In genomic region chr20:61263084-61263695, GRCh38 we compare ENCODE assay signal across 8 cellular contexts. TPM values are rescaled to one million over a fixed set of nuclear protein-coding genes. Genes with fewer than 3 reads are reported as not detected.
A peak's percentile ranks its signal among the peaks of the same experiment; 100 is the strongest.
DNase-seq lines count a peak whose midpoint lies in the region; ATAC-seq and TF ChIP-seq lines count a peak whose summit lies in the region.

No MANE protein-coding gene starts in this region.

- H3K27me3 ChIP-seq in WERI-Rb-1 (ENCODE audit: insufficient read depth, low read depth, severe bottlenecking): peaks cover 72% of the 10 kb centered on the region

- ATAC-seq in activated CD8-positive, alpha-beta memory T cell treated with anti-CD3 and anti-CD28 coated beads, Interleukin-2, amount 10 ng/mL, durations not matched to agents 7 days and 5 days: no peak
- ATAC-seq in GM18873 (IDR thresholded peaks at IDR 0.05; ENCODE audit: low FRiP score, unreplicated experiment): no peak

- 43% methylated on average over 10 of the region's 10 CpGs for WGBS in lower leg skin, 2 donors

- no peaks in the 10 kb centered on the region for H3K4me1 Mint-ChIP-seq in activated CD8-positive, alpha-beta memory T cell treated with anti-CD3 and anti-CD28 coated beads, Interleukin-2, amount 10 ng/mL, durations not matched to agents 7 days and 5 days

- H3K9me3 ChIP-seq in WERI-Rb-1 (ENCODE audit: severe bottlenecking): peaks cover 5% of the 10 kb centered on the region

- H3K27ac Mint-ChIP-seq in activated CD8-positive, alpha-beta memory T cell treated with anti-CD3 and anti-CD28 coated beads, Interleukin-2, amount 10 ng/mL, durations not matched to agents 7 days and 5 days: no peak overlapping the region

- no peaks in the 10 kb centered on the region for H3K36me3 ChIP-seq in WERI-Rb-1

- CTCF ChIA-PET in activated CD8-positive, alpha-beta memory T cell treated with anti-CD3 and anti-CD28 coated beads, Interleukin-2, amount 10 ng/mL, durations not matched to agents 7 days and 5 days (lab: Charles Lee): interaction anchor here (1.2 to 1.4 kb wide), 3 partner anchors 10 to 1206 kb away, joined by 3 to 4 read pairs (median 4); no protein-coding TSS in a partner anchor

- no peak overlapping the region for H3K4me3 Mint-ChIP-seq in activated CD8-positive, alpha-beta memory T cell treated with anti-CD3 and anti-CD28 coated beads, Interleukin-2, amount 10 ng/mL, durations not matched to agents 7 days and 5 days

- no peaks in the 10 kb centered on the region for H3K27me3 Mint-ChIP-seq in activated CD8-positive, alpha-beta memory T cell treated with anti-CD3 and anti-CD28 coated beads, Interleukin-2, amount 10 ng/mL, durations not matched to agents 7 days and 5 days

- TF ChIP-seq CTCF in WERI-Rb-1 (IDR thresholded peaks at IDR 0.05; ENCODE audit: low read depth, low read length) (peak; percentile 62), fibroblast of the aortic adventitia (IDR thresholded peaks at IDR 0.05; ENCODE audit: insufficient read depth, low read length) (peak; percentile 92), lower leg skin (IDR thresholded peaks at IDR 0.05) (no peak)

- no peak overlapping the region for H3K27ac ChIP-seq in WERI-Rb-1

- intact Hi-C loops in lower leg skin (cut with DNase I; ENCODE audit: low total_unique reads): no loop called here

- no peaks in the 10 kb centered on the region for H3K9me3 Mint-ChIP-seq in activated CD8-positive, alpha-beta memory T cell treated with anti-CD3 and anti-CD28 coated beads, Interleukin-2, amount 10 ng/mL, durations not matched to agents 7 days and 5 days (ENCODE audit: low read depth)

- H3K36me3 Mint-ChIP-seq in activated CD8-positive, alpha-beta memory T cell treated with anti-CD3 and anti-CD28 coated beads, Interleukin-2, amount 10 ng/mL, durations not matched to agents 7 days and 5 days: no peaks in the 10 kb centered on the region

- TF ChIP-seq POLR2A in lower leg skin (IDR thresholded peaks at IDR 0.05): no peak

- DNase-seq in activated CD8-positive, alpha-beta memory T cell treated with anti-CD3 and anti-CD28 coated beads for 48 hours (ENCODE audit: low read depth in 2 of 3, low spot score in 2 of 3): peak in 2 of 3 experiments; percentile 9 to 31
- no peak for DNase-seq in activated CD8-positive, alpha-beta memory T cell treated with anti-CD3 and anti-CD28 coated beads, Interleukin-2, amount 10 ng/mL, durations not matched to agents 7 days and 5 days
- DNase-seq in WERI-Rb-1 (no peak), fibroblast of the aortic adventitia (ENCODE audit: low read depth) (peak; percentile 30), lower leg skin (ENCODE audit: low spot score in 2 of 2) (no peak), mesenteric fat pad (ENCODE audit: low spot score) (no peak)
- peak; percentile 27 for DNase-seq in stimulated activated CD4-positive, alpha-beta T cell treated with anti-CD3 and anti-CD28 coated beads, Interleukin-4, amount 100 ng/mL, for 1 hour

- H3K4me3 ChIP-seq in WERI-Rb-1 (ENCODE audit: low read depth, low read length): no peak overlapping the region
- no peak overlapping the region for H3K4me3 ChIP-seq in fibroblast of the aortic adventitia (ENCODE audit: low read depth, low read length)
- H3K4me3 ChIP-seq in lower leg skin (ENCODE audit: low read depth, poor library complexity, severe bottlenecking): no peak overlapping the region

RNA-seq across cellular contexts. Expression of gene CDH4, which starts 11.1 kb away (rescaled TPM):
- total RNA-seq in activated CD8-positive, alpha-beta memory T cell treated with anti-CD3 and anti-CD28 coated beads, Interleukin-2, amount 10 ng/mL, durations not matched to agents 7 days and 5 days: under 1 TPM in 1 of 2 experiments, not detected in 1; 0.02 TPM
- total RNA-seq in fibroblast of the aortic adventitia (ENCODE audit: low replicate concordance) (0.18 and 0.25 TPM in 2 replicates), lower leg skin (1 to 10 TPM in 3 of 4 donors, under 1 TPM in 1; 0.71 to 4.2 (median 2.9) TPM), mesenteric fat pad (not detected)

Comparison
In these comparisons a context has a peak if more than half of its experiments do, and no peak if none do; other contexts are left out.
1. DNase-seq: peak in activated CD8-positive, alpha-beta memory T cell treated with anti-CD3 and anti-CD28 coated beads for 48 hours (2 of 3), fibroblast of the aortic adventitia (single experiment) and stimulated activated CD4-positive, alpha-beta T cell treated with anti-CD3 and anti-CD28 coated beads, Interleukin-4, amount 100 ng/mL, for 1 hour (single experiment); none in activated CD8-positive, alpha-beta memory T cell treated with anti-CD3 and anti-CD28 coated beads, Interleukin-2, amount 10 ng/mL, durations not matched to agents 7 days and 5 days (single experiment), WERI-Rb-1 (single experiment), lower leg skin (0 of 2) and mesenteric fat pad (single experiment).
2. CTCF ChIP-seq: peak in WERI-Rb-1 (single experiment) and fibroblast of the aortic adventitia (single experiment); none in lower leg skin (0 of 3).